ENCODE assay signal across 8 cellular contexts in the genomic region with DNA sequence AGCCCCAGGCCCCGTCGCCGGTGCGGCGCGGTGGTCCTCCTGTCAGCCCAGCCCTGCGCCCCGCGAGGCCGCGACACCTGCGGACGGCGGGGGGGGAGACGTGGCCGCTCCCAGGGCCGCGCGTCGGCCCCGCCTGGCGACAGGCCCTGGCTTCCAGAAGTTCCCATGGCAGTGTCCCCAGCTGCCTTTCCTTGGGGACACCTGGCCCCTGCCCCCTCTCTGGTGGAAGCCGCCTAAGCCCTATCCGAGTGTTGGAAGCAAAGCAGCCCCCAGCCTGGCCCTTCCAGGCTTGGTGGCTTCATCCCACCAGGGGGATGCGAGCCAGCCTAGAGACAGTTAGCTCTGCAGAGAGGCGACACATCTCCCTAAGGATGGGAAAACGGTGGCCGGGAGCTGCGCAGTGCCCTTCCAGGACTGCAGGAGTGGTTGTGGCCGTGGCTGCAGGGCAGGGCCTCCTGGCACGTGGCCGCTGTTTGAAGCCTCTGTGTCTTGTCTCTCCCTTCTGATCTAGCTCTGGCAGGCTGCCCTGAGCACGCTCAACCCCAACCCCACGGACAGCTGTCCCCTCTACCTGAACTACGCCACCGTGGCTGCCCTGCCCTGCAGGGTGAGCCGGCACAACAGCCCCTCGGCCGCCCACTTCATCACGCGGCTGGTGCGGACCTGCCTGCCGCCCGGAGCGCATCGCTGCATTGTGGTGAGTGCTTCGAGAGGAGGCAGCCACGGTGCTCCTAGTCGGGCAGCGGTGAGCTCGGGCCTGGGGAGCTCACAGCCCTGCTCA. TPM values are rescaled to one million over a fixed set of nuclear protein-coding genes. Genes with fewer than 3 reads are reported as not detected.
DNase-seq lines count a peak whose midpoint lies in the region; ATAC-seq and TF ChIP-seq lines count a peak whose summit lies in the region.

No MANE protein-coding gene starts in this region.

- H3K36me3 ChIP-seq in DOHH2 (ENCODE audit: control insufficient read depth, low read length), result no peaks in the 10 kb centered on the region
- no peaks in the 10 kb centered on the region for H3K36me3 ChIP-seq in GM23248 (ENCODE audit: low read depth)
- H3K36me3 ChIP-seq in Panc1 (ENCODE audit: control insufficient read depth, insufficient read depth, low read length), result no peaks in the 10 kb centered on the region
- H3K36me3 ChIP-seq in mucosa of rectum (ENCODE audit: control insufficient read depth in 2 of 2, insufficient read depth in 2 of 2, low read length in 2 of 2), result peaks cover 12 to 28% of the 10 kb centered on the region in 2 donors

- H3K27ac ChIP-seq in DOHH2 (ENCODE audit: low read depth, low read length) (no peak overlapping the region), GM23248 (peak overlapping the region; percentile 9; the same call in 1 of the 2 replicates), Panc1 (ENCODE audit: low read length) (0 out of 2 replicates have a peak overlapping the region, but pooled peaks have one; percentile 20), mucosa of rectum (ENCODE audit: low read depth in 2 of 2, low read length in 2 of 2) (peak overlapping the region; percentile 45 to 68)

- peak overlapping the region; percentile 65 for H2AFZ ChIP-seq in GM23248

- DNase-seq in GM23248 (peak; percentile 43), Panc1 (ENCODE audit: low read depth, low spot score) (no peak), dermis blood vessel endothelial cell (peak; percentile 30), germinal center (ENCODE audit: low spot score) (no peak), GM19238 (ENCODE audit: insufficient read length, low spot score) (no peak), NCI-H345 treated with DMSO at 0.1 percent for 48 hours (lab: John Stamatoyannopoulos, UW; ENCODE audit: unreplicated experiment) (no peak)

- H3K9ac ChIP-seq in GM23248 (peak overlapping the region; percentile 86), mucosa of rectum (ENCODE audit: low read depth in 1 of 2, low read length in 2 of 2) (peak overlapping the region; percentile 72 to 75)

- H3K9me2 ChIP-seq in DOHH2 (replicated peaks; ENCODE audit: control insufficient read depth, low read length) (no peaks in the 10 kb centered on the region), GM23248 (ENCODE audit: insufficient read depth) (no peaks in the 10 kb centered on the region)

- no peaks in the 10 kb centered on the region for H3K27me3 ChIP-seq in DOHH2 (ENCODE audit: control insufficient read depth, low read length)
- no peaks in the 10 kb centered on the region for H3K27me3 ChIP-seq in GM23248 (replicated peaks; ENCODE audit: insufficient read depth)
- H3K27me3 ChIP-seq in Panc1 (ENCODE audit: control insufficient read depth, insufficient read depth, low read length), result no peaks in the 10 kb centered on the region
- H3K27me3 ChIP-seq in mucosa of rectum (ENCODE audit: control insufficient read depth in 2 of 2, insufficient read depth in 2 of 2, low read length in 2 of 2), result no peaks in the 10 kb centered on the region

- peak overlapping the region; percentile 46 for H3K4me3 ChIP-seq in DOHH2 (ENCODE audit: low read length)
- H3K4me3 ChIP-seq in GM23248, result peak overlapping the region; percentile 69
- peak overlapping the region; percentile 28 to 44 for H3K4me3 ChIP-seq in Panc1 (ENCODE audit: low read depth in 2 of 2, low read length in 2 of 2)
- peak overlapping the region; percentile 59 to 67 for H3K4me3 ChIP-seq in mucosa of rectum (ENCODE audit: low read length in 2 of 2)

- H3K9me3 ChIP-seq in DOHH2 (ENCODE audit: control insufficient read depth, insufficient read depth, low read length) (no peaks in the 10 kb centered on the region), GM23248 (ENCODE audit: low read depth) (no peaks in the 10 kb centered on the region), Panc1 (ENCODE audit: control insufficient read depth, insufficient read depth, low read depth, low read length) (no peaks in the 10 kb centered on the region), mucosa of rectum (ENCODE audit: control insufficient read depth in 2 of 2, low read length in 2 of 2) (no peaks in the 10 kb centered on the region)

- H3F3A ChIP-seq in DOHH2 (ENCODE audit: control insufficient read depth, insufficient read depth) (0 out of 2 replicates have a peak, but pooled peaks cover 3% of the 10 kb centered on the region), GM23248 (ENCODE audit: insufficient read depth) (peaks cover 27% of the 10 kb centered on the region)

- 43 to 56% methylated on average over 40 to 49 of the region's 51 CpGs for WGBS in GM23248 (ENCODE audit: low coverage in 1 of 2, low lambda C conversion rate in 2 of 2, missing lambda C conversion rate in 2 of 2), 2 experiments

- peak; percentile 7; the same call in 1 of the 2 replicates for ATAC-seq in Panc1

- H4K20me1 ChIP-seq in DOHH2 (ENCODE audit: control insufficient read depth, insufficient read depth, low read depth, low read length) (no peaks in the 10 kb centered on the region), GM23248 (ENCODE audit: insufficient read depth) (no peaks in the 10 kb centered on the region)

- H3K4me2 ChIP-seq in DOHH2 (ENCODE audit: low read length), result peak overlapping the region; percentile 55
- peak overlapping the region; percentile 98 for H3K4me2 ChIP-seq in GM23248 (ENCODE audit: unreplicated experiment)

- CTCF ChIA-PET in Panc1 (lab: Charles Lee), result no interaction called here

- intact Hi-C loops in Panc1 (cut with micrococcal nuclease; ENCODE audit: unreplicated experiment), result no loop called here

- POLR2A ChIA-PET in Panc1 (lab: Charles Lee), result no interaction called here

- in situ Hi-C loops in GM23248 (cut with MboI) (no loop called here), Panc1 (cut with HindIII; ENCODE audit: low pct_unique_long_range_greater_than_20kb, low sequenced_read_pairs) (no loop called here)

- BruUV-seq in Panc1 (replicated peaks; lab: Mats Ljungman, UMichigan), result no TSS peak

- no peak for TF ChIP-seq CTCF in DOHH2 (IDR thresholded peaks at IDR 0.05; ENCODE audit: low read depth, low read length, poor library complexity, severe bottlenecking)
- no peak for TF ChIP-seq CTCF in Panc1 (IDR thresholded peaks at IDR 0.05)

- H3K79me2 ChIP-seq in DOHH2 (ENCODE audit: control insufficient read depth, low read length), result no peaks in the 10 kb centered on the region
- peaks cover 16% of the 10 kb centered on the region for H3K79me2 ChIP-seq in GM23248 (ENCODE audit: insufficient read depth)

- H3K4me1 ChIP-seq in DOHH2 (ENCODE audit: control insufficient read depth, low read length), result peaks cover 6% of the 10 kb centered on the region; the same call in 1 of the 2 replicates
- H3K4me1 ChIP-seq in GM23248 (ENCODE audit: insufficient read depth), result peaks cover 25% of the 10 kb centered on the region
- peaks cover 8% of the 10 kb centered on the region; the same call in 1 of the 2 replicates for H3K4me1 ChIP-seq in Panc1 (ENCODE audit: control insufficient read depth, insufficient read depth, low read length)
- peaks cover 8 to 19% of the 10 kb centered on the region in 2 donors for H3K4me1 ChIP-seq in mucosa of rectum (ENCODE audit: control insufficient read depth in 2 of 2, insufficient read depth in 2 of 2, low read length in 2 of 2)

RNA-seq across cellular contexts. Expression of a gene that starts 0.8 kb away (rescaled TPM):
- 37.5 and 37.7 TPM in 2 replicates for total RNA-seq in GM23248 (2014; rRNA removed; shearing (Covaris generic))
- polyA plus RNA-seq in GM23248 (2016; fragmentation: Nextera tagmentation; extraction: Ambion mirVana), result 46.1 and 49.8 TPM in 2 replicates
- total RNA-seq in Panc1 (2021; ENCODE audit: unreplicated experiment) (27.4 TPM), dermis blood vessel endothelial cell (20.6 and 28.8 TPM in 2 replicates)
- 52.0 TPM for polyA plus RNA-seq in Panc1 (2012; ENCODE audit: insufficient read length)

RNA-seq across cellular contexts. Expression of a gene that starts 42.3 kb away (rescaled TPM):
- 15.8 and 17.6 TPM in 2 replicates for total RNA-seq in GM23248 (2014; rRNA removed; shearing (Covaris generic))
- polyA plus RNA-seq in GM23248 (2016; fragmentation: Nextera tagmentation; extraction: Ambion mirVana), result 30.6 and 36.9 TPM in 2 replicates
- 41.9 TPM for total RNA-seq in Panc1 (2021; ENCODE audit: unreplicated experiment)
- polyA plus RNA-seq in Panc1 (2012; ENCODE audit: insufficient read length), result 48.2 TPM
- 36.4 and 53.5 TPM in 2 replicates for total RNA-seq in dermis blood vessel endothelial cell

Comparison
In these comparisons a context has a peak if more than half of its experiments do, and no peak if none do; other contexts are left out.
1. DNase-seq: peak in GM23248 (single experiment) and dermis blood vessel endothelial cell (single experiment); none in Panc1 (single experiment), germinal center (single experiment), GM19238 (single experiment) and NCI-H345 treated with DMSO at 0.1 percent for 48 hours (single experiment).
2. Peak in every context shown above with its lines, with median percentiles within 50 percentile points of each other: H3K4me3 ChIP-seq.